ENCODE assay signal across 19 cellular contexts in the genomic region with DNA sequence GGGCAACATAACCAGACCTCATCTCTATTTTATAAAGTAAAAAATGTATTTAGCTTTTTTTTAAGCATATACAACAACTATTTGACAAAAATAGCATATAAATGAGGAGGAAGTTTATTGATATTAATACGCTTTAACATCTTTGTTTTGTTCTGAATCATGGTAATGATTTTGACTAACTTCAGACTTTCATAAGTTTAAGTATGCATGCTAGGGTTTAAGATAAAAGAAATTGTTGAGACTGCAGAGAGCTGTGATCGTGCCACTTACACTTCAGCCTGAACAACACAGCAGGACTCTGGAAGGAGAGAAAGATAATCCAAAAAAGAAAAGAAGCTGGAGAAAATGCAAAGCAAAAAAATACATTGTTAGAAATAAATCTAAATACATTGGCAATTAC.
A peak's percentile ranks its signal among the peaks of the same experiment; 100 is the strongest.
DNase-seq lines count a peak whose midpoint lies in the region; ATAC-seq, FAIRE-seq and TF ChIP-seq lines count a peak whose summit lies in the region.
"Had no signal": no experiment of that assay in that cellular context is flagged by ENCODE, and none has a peak within 500 bp of the region (broad histone marks: within the 10 kb centered on the region; RNA-seq: fewer than 3 reads in every experiment).

No MANE protein-coding gene starts in this region.

- H3K9ac ChIP-seq in GM12878 (ENCODE audit: control insufficient read depth, insufficient read depth, low read length) = no peak overlapping the region
- H3K9ac ChIP-seq in neural progenitor cell = no peak overlapping the region

- H3K4me1 ChIP-seq in GM12878 (ENCODE audit: control insufficient read depth, insufficient read depth, low read length) (no peaks in the 10 kb centered on the region), neural progenitor cell (no peaks in the 10 kb centered on the region)
- H3K4me1 ChIP-seq: A549, Caco-2 had no signal

- TF ChIP-seq RAD21 in GM12878 (IDR thresholded peaks at IDR 0.05; ENCODE audit: insufficient read depth, low read depth, low read length) = no peak

- FAIRE-seq in GM12878 (lab: Jason Lieb, UNC) = no peak
- FAIRE-seq: A549, D721Med, G401.6, H1, HepG2 had no signal

- SMC1A ChIA-PET in GM12878 (lab: Charles Lee; ENCODE audit: uncharacterized antibody, unreplicated experiment) = interaction anchor here (0.9 kb wide), 1 partner anchor 10 kb away, joined by 3 read pairs; no protein-coding TSS in a partner anchor

- no peaks in the 10 kb centered on the region for H3K79me2 ChIP-seq in GM12878 (ENCODE audit: control insufficient read depth, insufficient read depth, low read length)
- no peaks in the 10 kb centered on the region for H3K79me2 ChIP-seq in neural progenitor cell (ENCODE audit: low read depth)

- peak overlapping the region; percentile 47 for H3K27ac Mint-ChIP-seq in activated T-cell treated with anti-CD3 and anti-CD28 coated beads, Interleukin-2, amount 50 U/mL, for 72 hours
- H3K27ac Mint-ChIP-seq in activated T-cell treated with anti-CD3 and anti-CD28 coated beads, Interleukin-2, amount 50 U/mL, for 24 hours = no peak overlapping the region
- H3K27ac Mint-ChIP-seq in activated CD4-positive, alpha-beta memory T cell treated with anti-CD3 and anti-CD28 coated beads, Interleukin-2, amount 10 ng/mL, durations not matched to agents 7 days and 5 days = no peak overlapping the region
- H3K27ac Mint-ChIP-seq in neural progenitor cell = no peak overlapping the region
- H3K27ac Mint-ChIP-seq: CD4-positive, alpha-beta T cell; IgD-negative memory B cell had no signal

- TF ChIP-seq CTCF in GM12878 (IDR thresholded peaks at IDR 0.05 in 2 of 3, conservative IDR thresholded peaks at IDR 0.05 in 1 of 3; ENCODE audit: control insufficient read depth in 2 of 3, extremely low read depth in 1 of 3, insufficient read depth in 1 of 3, low read depth in 3 of 3, low read length in 3 of 3) (no peak), neural progenitor cell (IDR thresholded peaks at IDR 0.05) (no peak)

- H3K4me2 ChIP-seq in GM12878 (ENCODE audit: control insufficient read depth, insufficient read depth) (no peak overlapping the region), neural progenitor cell (no peak overlapping the region)
- H3K4me2 ChIP-seq: A549 had no signal

- no peak overlapping the region for H3K4me3 ChIP-seq in GM12878
- H3K4me3 ChIP-seq in neural progenitor cell = no peak overlapping the region
- H3K4me3 ChIP-seq: A549 had no signal

- H4K20me1 ChIP-seq in GM12878 (ENCODE audit: control insufficient read depth, insufficient read depth) = no peaks in the 10 kb centered on the region
- H4K20me1 ChIP-seq in neural progenitor cell (ENCODE audit: low read depth) = no peaks in the 10 kb centered on the region

- DNase-seq in activated T-cell treated with anti-CD3 and anti-CD28 coated beads, Interleukin-2, amount 50 U/mL, for 72 hours = no peak
- DNase-seq in activated T-cell treated with anti-CD3 and anti-CD28 coated beads, Interleukin-2, amount 50 U/mL, for 24 hours = no peak
- DNase-seq in GM12878 (ENCODE audit: low read depth, low spot score) (no peak), neural progenitor cell (ENCODE audit: low spot score) (no peak)
- no peak for DNase-seq in activated CD4-positive, alpha-beta memory T cell treated with anti-CD3 and anti-CD28 coated beads, Interleukin-2, amount 10 ng/mL, durations not matched to agents 7 days and 5 days
- no peak for DNase-seq in activated CD4-positive, alpha-beta T cell treated with anti-CD3 and anti-CD28 coated beads for 1 hour
- DNase-seq: AML-193; CD4-positive, alpha-beta T cell; H9 had no signal

- peaks cover 6% of the 10 kb centered on the region for H3K4me1 Mint-ChIP-seq in activated T-cell treated with anti-CD3 and anti-CD28 coated beads, Interleukin-2, amount 50 U/mL, for 72 hours (ENCODE audit: low read depth)
- H3K4me1 Mint-ChIP-seq in activated T-cell treated with anti-CD3 and anti-CD28 coated beads, Interleukin-2, amount 50 U/mL, for 24 hours (ENCODE audit: low read depth) = peaks cover 3% of the 10 kb centered on the region
- peaks cover 2% of the 10 kb centered on the region for H3K4me1 Mint-ChIP-seq in activated CD4-positive, alpha-beta memory T cell treated with anti-CD3 and anti-CD28 coated beads, Interleukin-2, amount 10 ng/mL, durations not matched to agents 7 days and 5 days
- no peaks in the 10 kb centered on the region for H3K4me1 Mint-ChIP-seq in neural progenitor cell
- H3K4me1 Mint-ChIP-seq: H9, IgD-negative memory B cell had no signal

- RAD21 ChIA-PET in GM12878 (lab: Charles Lee; ENCODE audit: unreplicated experiment) = no interaction called here

- intact Hi-C loops in GM12878 (cut with micrococcal nuclease; ENCODE audit: unreplicated experiment) = no loop called here

- POLR2A ChIA-PET in GM12878 (lab: Charles Lee) = no interaction called here
- POLR2A ChIA-PET in activated CD4-positive, alpha-beta memory T cell treated with anti-CD3 and anti-CD28 coated beads, Interleukin-2, amount 10 ng/mL, durations not matched to agents 7 days and 5 days (lab: Charles Lee) = no interaction called here

- peaks cover 0 to 2% of the 10 kb centered on the region in 2 donors for H3K9me3 Mint-ChIP-seq in activated T-cell treated with anti-CD3 and anti-CD28 coated beads, Interleukin-2, amount 50 U/mL, for 72 hours
- H3K9me3 Mint-ChIP-seq in activated T-cell treated with anti-CD3 and anti-CD28 coated beads, Interleukin-2, amount 50 U/mL, for 24 hours = peaks cover 3% of the 10 kb centered on the region
- peaks cover 10% of the 10 kb centered on the region for H3K9me3 Mint-ChIP-seq in activated CD4-positive, alpha-beta memory T cell treated with anti-CD3 and anti-CD28 coated beads, Interleukin-2, amount 10 ng/mL, durations not matched to agents 7 days and 5 days
- H3K9me3 Mint-ChIP-seq in neural progenitor cell = peaks cover 4% of the 10 kb centered on the region
- H3K9me3 Mint-ChIP-seq: CD4-positive, alpha-beta T cell had no signal

- CTCF ChIA-PET in GM12878 (lab: Yijun Ruan, JAX) = no interaction called here
- CTCF ChIA-PET in activated CD4-positive, alpha-beta memory T cell treated with anti-CD3 and anti-CD28 coated beads, Interleukin-2, amount 10 ng/mL, durations not matched to agents 7 days and 5 days (lab: Charles Lee) = no interaction called here

- TF ChIP-seq EP300 in GM12878 (IDR thresholded peaks at IDR 0.05; ENCODE audit: borderline replicate concordance in 1 of 2, control insufficient read depth in 1 of 2, low read depth in 2 of 2, low read length in 2 of 2) = no peak

- TF ChIP-seq POLR2A in GM12878 (IDR thresholded peaks at IDR 0.05; ENCODE audit: low read depth, low read length) = no peak

- in situ Hi-C loops in GM12878 (cut with MboI) = no loop called here

- peaks cover 4 to 6% of the 10 kb centered on the region in 2 donors for H3K36me3 Mint-ChIP-seq in activated T-cell treated with anti-CD3 and anti-CD28 coated beads, Interleukin-2, amount 50 U/mL, for 72 hours (ENCODE audit: insufficient read depth in 2 of 2)
- peaks cover 13% of the 10 kb centered on the region for H3K36me3 Mint-ChIP-seq in activated T-cell treated with anti-CD3 and anti-CD28 coated beads, Interleukin-2, amount 50 U/mL, for 24 hours (ENCODE audit: low read depth)
- H3K36me3 Mint-ChIP-seq in activated CD4-positive, alpha-beta memory T cell treated with anti-CD3 and anti-CD28 coated beads, Interleukin-2, amount 10 ng/mL, durations not matched to agents 7 days and 5 days (ENCODE audit: low read depth) = peaks cover 26% of the 10 kb centered on the region
- peaks cover 39% of the 10 kb centered on the region for H3K36me3 Mint-ChIP-seq in neural progenitor cell

- H3F3A ChIP-seq in neural progenitor cell (ENCODE audit: low read depth) = no peaks in the 10 kb centered on the region

- H3K27me3 ChIP-seq in GM12878 (replicated peaks in 1 of 2; ENCODE audit: control insufficient read depth in 2 of 2, insufficient read depth in 2 of 2, low read length in 1 of 2) (no peaks in the 10 kb centered on the region), neural progenitor cell (no peaks in the 10 kb centered on the region)

- H3K27ac ChIP-seq in GM12878 (ENCODE audit: control insufficient read depth, insufficient read depth) = no peak overlapping the region
- H3K27ac ChIP-seq in neural progenitor cell = no peak overlapping the region
- H3K27ac ChIP-seq: 22Rv1, A549, C4-2B had no signal

- H3K36me3 ChIP-seq in GM12878 (ENCODE audit: control insufficient read depth in 2 of 2, insufficient read depth in 2 of 2, low read length in 1 of 2) (no peaks in the 10 kb centered on the region), neural progenitor cell (peaks cover 27% of the 10 kb centered on the region)

- no peaks in the 10 kb centered on the region for H3K27me3 Mint-ChIP-seq in activated T-cell treated with anti-CD3 and anti-CD28 coated beads, Interleukin-2, amount 50 U/mL, for 72 hours (ENCODE audit: low read depth)
- H3K27me3 Mint-ChIP-seq in activated T-cell treated with anti-CD3 and anti-CD28 coated beads, Interleukin-2, amount 50 U/mL, for 24 hours = no peaks in the 10 kb centered on the region
- no peaks in the 10 kb centered on the region for H3K27me3 Mint-ChIP-seq in activated CD4-positive, alpha-beta memory T cell treated with anti-CD3 and anti-CD28 coated beads, Interleukin-2, amount 10 ng/mL, durations not matched to agents 7 days and 5 days
- H3K27me3 Mint-ChIP-seq in neural progenitor cell (ENCODE audit: insufficient read depth, low read depth) = no peaks in the 10 kb centered on the region
- H3K27me3 Mint-ChIP-seq: CD4-positive, alpha-beta T cell; IgD-negative memory B cell had no signal

- H3K9me3 ChIP-seq in GM12878 (replicated peaks; ENCODE audit: control insufficient read depth, insufficient read depth, low read length) = no peaks in the 10 kb centered on the region
- no peaks in the 10 kb centered on the region for H3K9me3 ChIP-seq in neural progenitor cell (ENCODE audit: low read depth)

- H3K4me3 Mint-ChIP-seq in activated T-cell treated with anti-CD3 and anti-CD28 coated beads, Interleukin-2, amount 50 U/mL, for 72 hours = no peak overlapping the region
- H3K4me3 Mint-ChIP-seq in activated T-cell treated with anti-CD3 and anti-CD28 coated beads, Interleukin-2, amount 50 U/mL, for 24 hours = no peak overlapping the region
- no peak overlapping the region for H3K4me3 Mint-ChIP-seq in activated CD4-positive, alpha-beta memory T cell treated with anti-CD3 and anti-CD28 coated beads, Interleukin-2, amount 10 ng/mL, durations not matched to agents 7 days and 5 days
- no peak overlapping the region for H3K4me3 Mint-ChIP-seq in neural progenitor cell
- H3K4me3 Mint-ChIP-seq: CD4-positive, alpha-beta T cell; H9; IgD-negative memory B cell had no signal

- 2% methylated on average over 2 of the region's 2 CpGs for WGBS in GM12878 (ENCODE audit: insufficient coverage, insufficient replicate concordance, low lambda C conversion rate, missing lambda C conversion rate)

- H2AFZ ChIP-seq in GM12878 (ENCODE audit: control insufficient read depth, low read depth, low read length) = no peak overlapping the region
- no peak overlapping the region for H2AFZ ChIP-seq in neural progenitor cell (replicated peaks)

- no peak for ATAC-seq in activated T-cell treated with anti-CD3 and anti-CD28 coated beads, Interleukin-2, amount 50 U/mL, for 72 hours (replicated peaks in 1 of 2)
- peak; percentile 52 for ATAC-seq in HG02870 (IDR thresholded peaks at IDR 0.05; ENCODE audit: unreplicated experiment)
- no peak for ATAC-seq in GM12878
- ATAC-seq: A549, HepG2 had no signal

- BruUV-seq in GM12878 (replicated peaks; lab: Mats Ljungman, UMichigan) = no TSS peak

TF ChIP-seq in GM12878, 131 proteins besides CTCF, POLR2A, EP300 and RAD21 (continues in another document):
- TF ChIP-seq ZBED1 (IDR thresholded peaks at IDR 0.05; ENCODE audit: borderline replicate concordance) = no peak
